ENCODE assay signal across 1 cellular context in the genomic region with DNA sequence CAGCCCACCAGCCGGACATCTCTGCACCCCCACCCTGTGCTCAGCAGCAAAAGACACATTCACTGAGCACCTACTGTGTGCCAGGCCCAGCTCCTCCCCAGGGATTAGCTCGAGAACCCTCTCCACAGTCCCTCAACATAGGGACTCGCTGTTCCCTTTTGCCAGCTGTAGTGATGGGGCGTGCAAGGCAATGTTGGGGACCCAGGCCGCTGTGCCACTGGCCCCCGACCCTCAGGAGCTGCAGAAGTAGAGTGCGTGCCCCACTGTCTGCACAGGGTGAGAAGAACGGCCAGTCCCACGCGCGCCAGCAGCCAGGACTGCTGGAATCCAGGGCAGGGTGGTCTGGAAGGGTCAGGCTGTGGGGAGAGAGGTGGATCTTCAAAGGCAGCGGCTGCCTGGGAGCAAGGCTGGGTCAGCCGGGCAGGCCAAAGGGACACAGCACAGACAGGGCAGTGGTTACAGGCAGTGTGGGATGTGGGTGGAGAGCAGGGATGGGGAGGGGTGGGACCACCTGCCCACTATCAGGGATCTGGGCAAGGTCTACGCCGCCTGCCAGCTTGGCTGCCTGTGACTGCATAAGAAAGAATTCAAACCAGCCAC.
TF ChIP-seq lines count a peak whose summit lies in the region.

No MANE protein-coding gene starts in this region.

TF ChIP-seq in HepG2, 621 proteins besides CTCF, POLR2A, EP300 and RAD21 (continued from another document and continues in another):
- TF ChIP-seq, protein P1, sequence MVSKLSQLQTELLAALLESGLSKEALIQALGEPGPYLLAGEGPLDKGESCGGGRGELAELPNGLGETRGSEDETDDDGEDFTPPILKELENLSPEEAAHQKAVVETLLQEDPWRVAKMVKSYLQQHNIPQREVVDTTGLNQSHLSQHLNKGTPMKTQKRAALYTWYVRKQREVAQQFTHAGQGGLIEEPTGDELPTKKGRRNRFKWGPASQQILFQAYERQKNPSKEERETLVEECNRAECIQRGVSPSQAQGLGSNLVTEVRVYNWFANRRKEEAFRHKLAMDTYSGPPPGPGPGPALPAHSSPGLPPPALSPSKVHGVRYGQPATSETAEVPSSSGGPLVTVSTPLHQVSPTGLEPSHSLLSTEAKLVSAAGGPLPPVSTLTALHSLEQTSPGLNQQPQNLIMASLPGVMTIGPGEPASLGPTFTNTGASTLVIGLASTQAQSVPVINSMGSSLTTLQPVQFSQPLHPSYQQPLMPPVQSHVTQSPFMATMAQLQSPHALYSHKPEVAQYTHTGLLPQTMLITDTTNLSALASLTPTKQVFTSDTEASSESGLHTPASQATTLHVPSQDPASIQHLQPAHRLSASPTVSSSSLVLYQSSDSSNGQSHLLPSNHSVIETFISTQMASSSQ (IDR thresholded peaks at IDR 0.05; ENCODE audit: low read depth), result no peak
- TF ChIP-seq, protein P1 (CRISPR knock-in tag; IDR thresholded peaks at IDR 0.05; ENCODE audit: borderline replicate concordance), result peak; percentile 50
- no peak for TF ChIP-seq SP1 (IDR thresholded peaks at IDR 0.05)
- TF ChIP-seq SP1 (CRISPR knock-in tag; IDR thresholded peaks at IDR 0.05), result 0 out of 2 replicates have a peak, but pooled peaks have one; percentile 20
- TF ChIP-seq PCBP1 (IDR thresholded peaks at IDR 0.05; ENCODE audit: borderline replicate concordance, low read depth, low read length), result no peak
- TF ChIP-seq NR2F6 (IDR thresholded peaks at IDR 0.05), result peak; percentile 83
- TF ChIP-seq NR2F6 (CRISPR knock-in tag; IDR thresholded peaks at IDR 0.05), result peak; percentile 83
- TF ChIP-seq, protein P2, sequence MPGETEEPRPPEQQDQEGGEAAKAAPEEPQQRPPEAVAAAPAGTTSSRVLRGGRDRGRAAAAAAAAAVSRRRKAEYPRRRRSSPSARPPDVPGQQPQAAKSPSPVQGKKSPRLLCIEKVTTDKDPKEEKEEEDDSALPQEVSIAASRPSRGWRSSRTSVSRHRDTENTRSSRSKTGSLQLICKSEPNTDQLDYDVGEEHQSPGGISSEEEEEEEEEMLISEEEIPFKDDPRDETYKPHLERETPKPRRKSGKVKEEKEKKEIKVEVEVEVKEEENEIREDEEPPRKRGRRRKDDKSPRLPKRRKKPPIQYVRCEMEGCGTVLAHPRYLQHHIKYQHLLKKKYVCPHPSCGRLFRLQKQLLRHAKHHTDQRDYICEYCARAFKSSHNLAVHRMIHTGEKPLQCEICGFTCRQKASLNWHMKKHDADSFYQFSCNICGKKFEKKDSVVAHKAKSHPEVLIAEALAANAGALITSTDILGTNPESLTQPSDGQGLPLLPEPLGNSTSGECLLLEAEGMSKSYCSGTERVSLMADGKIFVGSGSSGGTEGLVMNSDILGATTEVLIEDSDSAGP (CRISPR knock-in tag; IDR thresholded peaks at IDR 0.05; ENCODE audit: borderline replicate concordance), result peak; percentile 84
- TF ChIP-seq ZBTB7B (CRISPR knock-in tag; IDR thresholded peaks at IDR 0.05), result peak; percentile 97
- peak; percentile 53; the same call in 1 of the 2 replicates for TF ChIP-seq HNF4G (IDR thresholded peaks at IDR 0.05; ENCODE audit: borderline replicate concordance, low read depth, low read length)
- no peak for TF ChIP-seq HNF4G (CRISPR knock-in tag; IDR thresholded peaks at IDR 0.05; ENCODE audit: borderline replicate concordance, low read depth)
- peak; percentile 15; the same call in 1 of the 2 replicates for TF ChIP-seq ZNF747 (CRISPR knock-in tag; IDR thresholded peaks at IDR 0.05; ENCODE audit: borderline replicate concordance)
- TF ChIP-seq HNRNPL (IDR thresholded peaks at IDR 0.05; ENCODE audit: low read depth, low read length), result peak; percentile 93
- no peak for TF ChIP-seq U2AF2 (IDR thresholded peaks at IDR 0.05; ENCODE audit: low read depth, low read length)
- TF ChIP-seq RORA (CRISPR knock-in tag; IDR thresholded peaks at IDR 0.05), result no peak
- no peak for TF ChIP-seq ZNF672 (CRISPR knock-in tag; IDR thresholded peaks at IDR 0.05)
- peak; percentile 78; the same call in 1 of the 2 replicates for TF ChIP-seq CCDC6 (CRISPR knock-in tag; IDR thresholded peaks at IDR 0.05)
- TF ChIP-seq ZFP1 (CRISPR knock-in tag; IDR thresholded peaks at IDR 0.05), result 0 out of 2 replicates have a peak, but pooled peaks have one; percentile 35
- TF ChIP-seq ZNF749 (CRISPR knock-in tag; IDR thresholded peaks at IDR 0.05; ENCODE audit: borderline replicate concordance), result no peak
- TF ChIP-seq, protein P3, sequence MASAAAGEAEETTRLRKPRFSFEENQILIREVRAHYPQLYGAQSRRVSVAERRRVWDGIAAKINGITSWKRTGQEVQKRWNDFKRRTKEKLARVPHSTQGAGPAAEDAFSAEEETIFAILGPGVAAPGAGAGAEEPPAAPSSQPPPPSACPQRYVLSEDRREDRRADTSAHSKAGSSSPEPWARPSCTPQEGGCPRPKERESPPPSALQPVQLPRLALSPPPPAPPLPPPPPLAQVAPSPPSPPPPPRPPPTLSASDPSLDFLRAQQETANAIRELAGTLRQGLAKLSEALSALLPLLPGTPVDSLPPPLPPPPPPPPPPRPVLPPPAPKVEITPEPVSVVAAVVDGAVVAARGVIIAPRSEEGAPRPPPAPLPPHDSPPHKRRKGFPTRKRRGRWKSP (CRISPR knock-in tag; IDR thresholded peaks at IDR 0.05), result peak; percentile 49; the same call in 1 of the 2 replicates
- TF ChIP-seq DR1 (CRISPR knock-in tag; IDR thresholded peaks at IDR 0.05), result no peak
- TF ChIP-seq ZNF225 (CRISPR knock-in tag; IDR thresholded peaks at IDR 0.05), result peak; percentile 60; the same call in 1 of the 2 replicates
- TF ChIP-seq, protein P4, sequence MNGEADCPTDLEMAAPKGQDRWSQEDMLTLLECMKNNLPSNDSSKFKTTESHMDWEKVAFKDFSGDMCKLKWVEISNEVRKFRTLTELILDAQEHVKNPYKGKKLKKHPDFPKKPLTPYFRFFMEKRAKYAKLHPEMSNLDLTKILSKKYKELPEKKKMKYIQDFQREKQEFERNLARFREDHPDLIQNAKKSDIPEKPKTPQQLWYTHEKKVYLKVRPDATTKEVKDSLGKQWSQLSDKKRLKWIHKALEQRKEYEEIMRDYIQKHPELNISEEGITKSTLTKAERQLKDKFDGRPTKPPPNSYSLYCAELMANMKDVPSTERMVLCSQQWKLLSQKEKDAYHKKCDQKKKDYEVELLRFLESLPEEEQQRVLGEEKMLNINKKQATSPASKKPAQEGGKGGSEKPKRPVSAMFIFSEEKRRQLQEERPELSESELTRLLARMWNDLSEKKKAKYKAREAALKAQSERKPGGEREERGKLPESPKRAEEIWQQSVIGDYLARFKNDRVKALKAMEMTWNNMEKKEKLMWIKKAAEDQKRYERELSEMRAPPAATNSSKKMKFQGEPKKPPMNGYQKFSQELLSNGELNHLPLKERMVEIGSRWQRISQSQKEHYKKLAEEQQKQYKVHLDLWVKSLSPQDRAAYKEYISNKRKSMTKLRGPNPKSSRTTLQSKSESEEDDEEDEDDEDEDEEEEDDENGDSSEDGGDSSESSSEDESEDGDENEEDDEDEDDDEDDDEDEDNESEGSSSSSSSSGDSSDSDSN (CRISPR knock-in tag; IDR thresholded peaks at IDR 0.05), result peak; percentile 68
- no peak for TF ChIP-seq SMC3 (IDR thresholded peaks at IDR 0.05; ENCODE audit: low read length)
- no peak for TF ChIP-seq RBAK (CRISPR knock-in tag; IDR thresholded peaks at IDR 0.05)
- no peak for TF ChIP-seq CHD4 (IDR thresholded peaks at IDR 0.05; ENCODE audit: borderline replicate concordance, low read length)
- peak; percentile 84 for TF ChIP-seq ZNF121 (CRISPR knock-in tag; IDR thresholded peaks at IDR 0.05)
- no peak; the same call in 1 of the 2 replicates for TF ChIP-seq HOXD1 (CRISPR knock-in tag; IDR thresholded peaks at IDR 0.05)
- TF ChIP-seq AGO2 (optimal IDR thresholded peaks at IDR 0.05; ENCODE audit: low read depth, low read length), result peak; percentile 33
- TF ChIP-seq, protein P5, sequence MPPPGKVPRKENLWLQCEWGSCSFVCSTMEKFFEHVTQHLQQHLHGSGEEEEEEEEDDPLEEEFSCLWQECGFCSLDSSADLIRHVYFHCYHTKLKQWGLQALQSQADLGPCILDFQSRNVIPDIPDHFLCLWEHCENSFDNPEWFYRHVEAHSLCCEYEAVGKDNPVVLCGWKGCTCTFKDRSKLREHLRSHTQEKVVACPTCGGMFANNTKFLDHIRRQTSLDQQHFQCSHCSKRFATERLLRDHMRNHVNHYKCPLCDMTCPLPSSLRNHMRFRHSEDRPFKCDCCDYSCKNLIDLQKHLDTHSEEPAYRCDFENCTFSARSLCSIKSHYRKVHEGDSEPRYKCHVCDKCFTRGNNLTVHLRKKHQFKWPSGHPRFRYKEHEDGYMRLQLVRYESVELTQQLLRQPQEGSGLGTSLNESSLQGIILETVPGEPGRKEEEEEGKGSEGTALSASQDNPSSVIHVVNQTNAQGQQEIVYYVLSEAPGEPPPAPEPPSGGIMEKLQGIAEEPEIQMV (CRISPR knock-in tag; IDR thresholded peaks at IDR 0.05; ENCODE audit: low read depth), result 0 out of 2 replicates have a peak, but pooled peaks have one; percentile 15
- peak; percentile 51; the same call in 1 of the 2 replicates for TF ChIP-seq BORCS8-MEF2B (CRISPR knock-in tag; IDR thresholded peaks at IDR 0.05)
- TF ChIP-seq TBX2 (CRISPR knock-in tag; IDR thresholded peaks at IDR 0.05; ENCODE audit: borderline replicate concordance), result peak; percentile 76
- TF ChIP-seq HNRNPK (IDR thresholded peaks at IDR 0.05; ENCODE audit: low read depth, low read length, poor library complexity, severe bottlenecking), result peak; percentile 30
- no peak for TF ChIP-seq ZFX (CRISPR knock-in tag; IDR thresholded peaks at IDR 0.05; ENCODE audit: low read depth)
- TF ChIP-seq, protein P6, sequence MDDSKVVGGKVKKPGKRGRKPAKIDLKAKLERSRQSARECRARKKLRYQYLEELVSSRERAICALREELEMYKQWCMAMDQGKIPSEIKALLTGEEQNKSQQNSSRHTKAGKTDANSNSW (CRISPR knock-in tag; IDR thresholded peaks at IDR 0.05; ENCODE audit: borderline replicate concordance), result no peak
- TF ChIP-seq GPN1 (CRISPR knock-in tag; IDR thresholded peaks at IDR 0.05; ENCODE audit: borderline replicate concordance), result no peak
- TF ChIP-seq, protein P7, sequence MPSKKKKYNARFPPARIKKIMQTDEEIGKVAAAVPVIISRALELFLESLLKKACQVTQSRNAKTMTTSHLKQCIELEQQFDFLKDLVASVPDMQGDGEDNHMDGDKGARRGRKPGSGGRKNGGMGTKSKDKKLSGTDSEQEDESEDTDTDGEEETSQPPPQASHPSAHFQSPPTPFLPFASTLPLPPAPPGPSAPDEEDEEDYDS (CRISPR knock-in tag; IDR thresholded peaks at IDR 0.05), result no peak
- no peak for TF ChIP-seq ZNF383 (CRISPR knock-in tag; IDR thresholded peaks at IDR 0.05; ENCODE audit: borderline replicate concordance)
- TF ChIP-seq, protein P8, sequence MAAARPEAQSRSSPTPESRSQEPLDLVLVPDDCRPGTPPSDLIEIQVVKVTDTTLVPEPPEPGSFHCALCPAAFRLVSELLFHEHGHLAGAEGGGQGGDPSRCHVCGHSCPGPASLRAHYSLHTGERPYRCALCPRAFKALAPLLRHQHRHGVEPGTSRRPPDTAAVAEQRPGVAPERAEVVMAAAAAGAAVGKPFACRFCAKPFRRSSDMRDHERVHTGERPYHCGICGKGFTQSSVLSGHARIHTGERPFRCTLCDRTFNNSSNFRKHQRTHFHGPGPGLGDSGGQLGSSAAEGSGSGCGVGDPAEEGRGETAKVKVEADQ (CRISPR knock-in tag; IDR thresholded peaks at IDR 0.05; ENCODE audit: borderline replicate concordance), result 0 out of 2 replicates have a peak, but pooled peaks have one; percentile 35
- TF ChIP-seq, protein P9, sequence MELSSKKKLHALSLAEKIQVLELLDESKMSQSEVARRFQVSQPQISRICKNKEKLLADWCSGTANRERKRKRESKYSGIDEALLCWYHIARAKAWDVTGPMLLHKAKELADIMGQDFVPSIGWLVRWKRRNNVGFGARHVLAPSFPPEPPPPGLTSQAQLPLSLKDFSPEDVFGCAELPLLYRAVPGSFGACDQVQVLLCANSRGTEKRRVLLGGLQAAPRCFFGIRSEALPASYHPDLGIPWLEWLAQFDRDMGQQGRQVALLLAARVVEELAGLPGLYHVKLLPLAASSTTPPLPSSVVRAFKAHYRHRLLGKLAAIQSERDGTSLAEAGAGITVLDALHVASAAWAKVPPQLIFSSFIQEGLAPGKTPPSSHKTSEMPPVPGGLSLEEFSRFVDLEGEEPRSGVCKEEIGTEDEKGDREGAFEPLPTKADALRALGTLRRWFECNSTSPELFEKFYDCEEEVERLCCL (CRISPR knock-in tag; IDR thresholded peaks at IDR 0.05; ENCODE audit: borderline replicate concordance), result no peak
- no peak for TF ChIP-seq ZNF660 (CRISPR knock-in tag; IDR thresholded peaks at IDR 0.05; ENCODE audit: borderline replicate concordance, low read depth)
- no peak for TF ChIP-seq TCF12 (IDR thresholded peaks at IDR 0.05)
- TF ChIP-seq TCF12 (CRISPR knock-in tag; IDR thresholded peaks at IDR 0.05), result 0 out of 2 replicates have a peak, but pooled peaks have one; percentile 64
- peak; percentile 96 for TF ChIP-seq RARA (CRISPR knock-in tag; IDR thresholded peaks at IDR 0.05)
- TF ChIP-seq ZNF557 (CRISPR knock-in tag; IDR thresholded peaks at IDR 0.05), result 0 out of 2 replicates have a peak, but pooled peaks have one; percentile 3
- TF ChIP-seq, protein P10, sequence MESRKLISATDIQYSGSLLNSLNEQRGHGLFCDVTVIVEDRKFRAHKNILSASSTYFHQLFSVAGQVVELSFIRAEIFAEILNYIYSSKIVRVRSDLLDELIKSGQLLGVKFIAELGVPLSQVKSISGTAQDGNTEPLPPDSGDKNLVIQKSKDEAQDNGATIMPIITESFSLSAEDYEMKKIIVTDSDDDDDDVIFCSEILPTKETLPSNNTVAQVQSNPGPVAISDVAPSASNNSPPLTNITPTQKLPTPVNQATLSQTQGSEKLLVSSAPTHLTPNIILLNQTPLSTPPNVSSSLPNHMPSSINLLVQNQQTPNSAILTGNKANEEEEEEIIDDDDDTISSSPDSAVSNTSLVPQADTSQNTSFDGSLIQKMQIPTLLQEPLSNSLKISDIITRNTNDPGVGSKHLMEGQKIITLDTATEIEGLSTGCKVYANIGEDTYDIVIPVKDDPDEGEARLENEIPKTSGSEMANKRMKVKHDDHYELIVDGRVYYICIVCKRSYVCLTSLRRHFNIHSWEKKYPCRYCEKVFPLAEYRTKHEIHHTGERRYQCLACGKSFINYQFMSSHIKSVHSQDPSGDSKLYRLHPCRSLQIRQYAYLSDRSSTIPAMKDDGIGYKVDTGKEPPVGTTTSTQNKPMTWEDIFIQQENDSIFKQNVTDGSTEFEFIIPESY (CRISPR knock-in tag; IDR thresholded peaks at IDR 0.05), result peak; percentile 75
- TF ChIP-seq EED (CRISPR knock-in tag; IDR thresholded peaks at IDR 0.05), result peak; percentile 64; the same call in 1 of the 2 replicates
- TF ChIP-seq TEAD3 (CRISPR knock-in tag; optimal IDR thresholded peaks at IDR 0.05; ENCODE audit: borderline replicate concordance), result peak; percentile 29
- TF ChIP-seq ZNF850 (CRISPR knock-in tag; conservative IDR thresholded peaks at IDR 0.05), result no peak
- peak; percentile 71; the same call in 1 of the 2 replicates for TF ChIP-seq HIVEP1 (CRISPR knock-in tag; IDR thresholded peaks at IDR 0.05)
- no peak for TF ChIP-seq HOXA7 (CRISPR knock-in tag; IDR thresholded peaks at IDR 0.05)
